Comparison of ENCODE assay signal across 1 cellular context in the genomic region with DNA sequence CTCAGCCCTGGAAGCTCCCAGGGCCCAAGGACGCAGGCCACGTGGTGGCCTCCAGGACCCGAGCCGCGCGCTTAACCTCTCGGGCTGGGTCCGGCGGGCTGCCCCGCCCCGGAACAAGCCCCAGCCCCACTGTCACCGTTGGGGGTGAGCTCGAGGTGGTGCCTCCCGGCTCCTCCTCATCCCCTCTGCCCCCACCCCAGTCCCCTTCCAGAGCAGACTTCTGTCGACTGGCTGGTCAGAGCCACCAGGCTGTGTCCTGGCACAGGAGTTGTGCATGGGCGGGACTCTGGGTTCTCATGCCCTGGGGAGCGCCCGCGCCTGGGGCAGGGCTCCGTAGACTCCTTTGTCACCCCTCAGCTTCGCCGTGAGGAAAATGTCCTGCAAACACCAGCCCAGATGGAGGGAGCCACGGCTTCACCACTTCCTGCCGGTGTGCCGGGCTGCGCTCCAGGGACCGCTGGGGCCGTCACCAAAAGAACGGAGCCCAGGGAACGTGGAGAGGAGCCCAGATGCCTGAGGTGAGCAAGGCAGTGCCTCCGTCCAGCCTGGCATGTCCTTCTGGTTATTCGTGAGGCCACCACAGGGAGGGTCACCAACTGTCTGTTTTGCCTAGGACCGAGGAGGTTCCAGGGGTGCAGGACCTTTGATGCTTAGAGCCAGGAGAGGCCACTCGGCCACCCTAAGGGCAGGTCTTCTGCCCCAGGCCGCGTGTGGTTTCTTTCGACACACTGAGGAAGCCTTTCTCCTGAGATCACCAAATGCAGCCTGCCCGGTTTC.
A peak's percentile ranks its signal among the peaks of the same experiment; 100 is the strongest.
TF ChIP-seq lines count a peak whose summit lies in the region.

No MANE protein-coding gene starts in this region.

TF ChIP-seq in HepG2, 621 proteins besides CTCF, POLR2A, EP300 and RAD21 (continued from another document and continues in another):
- TF ChIP-seq, protein P1, sequence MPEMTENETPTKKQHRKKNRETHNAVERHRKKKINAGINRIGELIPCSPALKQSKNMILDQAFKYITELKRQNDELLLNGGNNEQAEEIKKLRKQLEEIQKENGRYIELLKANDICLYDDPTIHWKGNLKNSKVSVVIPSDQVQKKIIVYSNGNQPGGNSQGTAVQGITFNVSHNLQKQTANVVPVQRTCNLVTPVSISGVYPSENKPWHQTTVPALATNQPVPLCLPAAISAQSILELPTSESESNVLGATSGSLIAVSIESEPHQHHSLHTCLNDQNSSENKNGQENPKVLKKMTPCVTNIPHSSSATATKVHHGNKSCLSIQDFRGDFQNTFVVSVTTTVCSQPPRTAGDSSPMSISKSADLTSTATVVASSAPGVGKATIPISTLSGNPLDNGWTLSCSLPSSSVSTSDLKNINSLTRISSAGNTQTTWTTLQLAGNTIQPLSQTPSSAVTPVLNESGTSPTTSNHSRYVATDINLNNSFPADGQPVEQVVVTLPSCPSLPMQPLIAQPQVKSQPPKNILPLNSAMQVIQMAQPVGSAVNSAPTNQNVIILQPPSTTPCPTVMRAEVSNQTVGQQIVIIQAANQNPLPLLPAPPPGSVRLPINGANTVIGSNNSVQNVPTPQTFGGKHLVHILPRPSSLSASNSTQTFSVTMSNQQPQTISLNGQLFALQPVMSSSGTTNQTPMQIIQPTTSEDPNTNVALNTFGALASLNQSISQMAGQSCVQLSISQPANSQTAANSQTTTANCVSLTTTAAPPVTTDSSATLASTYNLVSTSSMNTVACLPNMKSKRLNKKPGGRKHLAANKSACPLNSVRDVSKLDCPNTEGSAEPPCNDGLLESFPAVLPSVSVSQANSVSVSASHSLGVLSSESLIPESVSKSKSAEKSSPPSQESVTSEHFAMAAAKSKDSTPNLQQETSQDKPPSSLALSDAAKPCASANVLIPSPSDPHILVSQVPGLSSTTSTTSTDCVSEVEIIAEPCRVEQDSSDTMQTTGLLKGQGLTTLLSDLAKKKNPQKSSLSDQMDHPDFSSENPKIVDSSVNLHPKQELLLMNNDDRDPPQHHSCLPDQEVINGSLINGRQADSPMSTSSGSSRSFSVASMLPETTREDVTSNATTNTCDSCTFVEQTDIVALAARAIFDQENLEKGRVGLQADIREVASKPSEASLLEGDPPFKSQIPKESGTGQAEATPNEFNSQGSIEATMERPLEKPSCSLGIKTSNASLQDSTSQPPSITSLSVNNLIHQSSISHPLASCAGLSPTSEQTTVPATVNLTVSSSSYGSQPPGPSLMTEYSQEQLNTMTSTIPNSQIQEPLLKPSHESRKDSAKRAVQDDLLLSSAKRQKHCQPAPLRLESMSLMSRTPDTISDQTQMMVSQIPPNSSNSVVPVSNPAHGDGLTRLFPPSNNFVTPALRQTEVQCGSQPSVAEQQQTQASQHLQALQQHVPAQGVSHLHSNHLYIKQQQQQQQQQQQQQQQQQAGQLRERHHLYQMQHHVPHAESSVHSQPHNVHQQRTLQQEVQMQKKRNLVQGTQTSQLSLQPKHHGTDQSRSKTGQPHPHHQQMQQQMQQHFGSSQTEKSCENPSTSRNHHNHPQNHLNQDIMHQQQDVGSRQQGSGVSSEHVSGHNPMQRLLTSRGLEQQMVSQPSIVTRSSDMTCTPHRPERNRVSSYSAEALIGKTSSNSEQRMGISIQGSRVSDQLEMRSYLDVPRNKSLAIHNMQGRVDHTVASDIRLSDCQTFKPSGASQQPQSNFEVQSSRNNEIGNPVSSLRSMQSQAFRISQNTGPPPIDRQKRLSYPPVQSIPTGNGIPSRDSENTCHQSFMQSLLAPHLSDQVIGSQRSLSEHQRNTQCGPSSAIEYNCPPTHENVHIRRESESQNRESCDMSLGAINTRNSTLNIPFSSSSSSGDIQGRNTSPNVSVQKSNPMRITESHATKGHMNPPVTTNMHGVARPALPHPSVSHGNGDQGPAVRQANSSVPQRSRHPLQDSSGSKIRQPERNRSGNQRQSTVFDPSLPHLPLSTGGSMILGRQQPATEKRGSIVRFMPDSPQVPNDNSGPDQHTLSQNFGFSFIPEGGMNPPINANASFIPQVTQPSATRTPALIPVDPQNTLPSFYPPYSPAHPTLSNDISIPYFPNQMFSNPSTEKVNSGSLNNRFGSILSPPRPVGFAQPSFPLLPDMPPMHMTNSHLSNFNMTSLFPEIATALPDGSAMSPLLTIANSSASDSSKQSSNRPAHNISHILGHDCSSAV (CRISPR knock-in tag; IDR thresholded peaks at IDR 0.05; ENCODE audit: borderline replicate concordance) = no peak
- TF ChIP-seq STAG1 (CRISPR knock-in tag; IDR thresholded peaks at IDR 0.05) (no peak), ZNF7 (CRISPR knock-in tag; IDR thresholded peaks at IDR 0.05) (no peak), ZNF33A (CRISPR knock-in tag; IDR thresholded peaks at IDR 0.05; ENCODE audit: borderline replicate concordance) (no peak), SCMH1 (CRISPR knock-in tag; IDR thresholded peaks at IDR 0.05; ENCODE audit: borderline replicate concordance) (no peak), CENPX (CRISPR knock-in tag; IDR thresholded peaks at IDR 0.05) (no peak), ZNF878 (CRISPR knock-in tag; IDR thresholded peaks at IDR 0.05) (0 out of 2 replicates have a peak, but pooled peaks have one; percentile 5), TCF12 (IDR thresholded peaks at IDR 0.05) (no peak), TCF12 (CRISPR knock-in tag; IDR thresholded peaks at IDR 0.05) (0 out of 2 replicates have a peak, but pooled peaks have one; percentile 6), HNRNPUL1 (IDR thresholded peaks at IDR 0.05; ENCODE audit: low read depth, low read length) (no peak), NFKBIZ (CRISPR knock-in tag; IDR thresholded peaks at IDR 0.05) (no peak), ZNF598 (CRISPR knock-in tag; IDR thresholded peaks at IDR 0.05; ENCODE audit: borderline replicate concordance) (no peak), SMARCE1 (IDR thresholded peaks at IDR 0.05; ENCODE audit: borderline replicate concordance) (no peak), NR1H2 (CRISPR knock-in tag; IDR thresholded peaks at IDR 0.05; ENCODE audit: borderline replicate concordance, low read depth) (no peak), HNF4G (IDR thresholded peaks at IDR 0.05; ENCODE audit: borderline replicate concordance, low read depth, low read length) (no peak; the same call in 1 of the 2 replicates), HNF4G (CRISPR knock-in tag; IDR thresholded peaks at IDR 0.05; ENCODE audit: borderline replicate concordance, low read depth) (no peak), PHF21A (CRISPR knock-in tag; IDR thresholded peaks at IDR 0.05) (peak; percentile 45; the same call in 1 of the 2 replicates), ZNF124 (CRISPR knock-in tag; IDR thresholded peaks at IDR 0.05) (no peak), ZNF343 (CRISPR knock-in tag; IDR thresholded peaks at IDR 0.05) (0 out of 2 replicates have a peak, but pooled peaks have one; percentile 53), RFX1 (IDR thresholded peaks at IDR 0.05) (no peak), ZNF772 (CRISPR knock-in tag; IDR thresholded peaks at IDR 0.05) (no peak), ZNF10 (CRISPR knock-in tag; IDR thresholded peaks at IDR 0.05; ENCODE audit: borderline replicate concordance, low read depth) (0 out of 2 replicates have a peak, but pooled peaks have one; percentile 72), TSC22D2 (CRISPR knock-in tag; IDR thresholded peaks at IDR 0.05; ENCODE audit: borderline replicate concordance) (no peak), ZNF383 (CRISPR knock-in tag; IDR thresholded peaks at IDR 0.05; ENCODE audit: borderline replicate concordance) (no peak), MXI1 (IDR thresholded peaks at IDR 0.05; ENCODE audit: borderline replicate concordance, low read depth, low read length) (peak; percentile 84; the same call in 1 of the 3 replicates), EEA1 (CRISPR knock-in tag; IDR thresholded peaks at IDR 0.05; ENCODE audit: borderline replicate concordance) (no peak), STAT5B (CRISPR knock-in tag; IDR thresholded peaks at IDR 0.05) (no peak), ZBTB7A (CRISPR knock-in tag; IDR thresholded peaks at IDR 0.05) (peak; percentile 74; the same call in 1 of the 2 replicates), ZNF333 (CRISPR knock-in tag; IDR thresholded peaks at IDR 0.05; ENCODE audit: borderline replicate concordance) (no peak; the same call in 1 of the 2 replicates), ZSCAN22 (CRISPR knock-in tag; IDR thresholded peaks at IDR 0.05) (peak; percentile 59; the same call in 1 of the 2 replicates), NFIB (CRISPR knock-in tag; IDR thresholded peaks at IDR 0.05; ENCODE audit: borderline replicate concordance) (no peak), RNF2 (conservative IDR thresholded peaks at IDR 0.05; ENCODE audit: low read depth) (no peak)
- TF ChIP-seq, protein P2, sequence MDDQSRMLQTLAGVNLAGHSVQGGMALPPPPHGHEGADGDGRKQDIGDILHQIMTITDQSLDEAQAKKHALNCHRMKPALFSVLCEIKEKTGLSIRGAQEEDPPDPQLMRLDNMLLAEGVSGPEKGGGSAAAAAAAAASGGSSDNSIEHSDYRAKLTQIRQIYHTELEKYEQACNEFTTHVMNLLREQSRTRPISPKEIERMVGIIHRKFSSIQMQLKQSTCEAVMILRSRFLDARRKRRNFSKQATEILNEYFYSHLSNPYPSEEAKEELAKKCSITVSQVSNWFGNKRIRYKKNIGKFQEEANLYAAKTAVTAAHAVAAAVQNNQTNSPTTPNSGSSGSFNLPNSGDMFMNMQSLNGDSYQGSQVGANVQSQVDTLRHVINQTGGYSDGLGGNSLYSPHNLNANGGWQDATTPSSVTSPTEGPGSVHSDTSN (CRISPR knock-in tag; IDR thresholded peaks at IDR 0.05; ENCODE audit: borderline replicate concordance) = no peak
- TF ChIP-seq, protein P3, sequence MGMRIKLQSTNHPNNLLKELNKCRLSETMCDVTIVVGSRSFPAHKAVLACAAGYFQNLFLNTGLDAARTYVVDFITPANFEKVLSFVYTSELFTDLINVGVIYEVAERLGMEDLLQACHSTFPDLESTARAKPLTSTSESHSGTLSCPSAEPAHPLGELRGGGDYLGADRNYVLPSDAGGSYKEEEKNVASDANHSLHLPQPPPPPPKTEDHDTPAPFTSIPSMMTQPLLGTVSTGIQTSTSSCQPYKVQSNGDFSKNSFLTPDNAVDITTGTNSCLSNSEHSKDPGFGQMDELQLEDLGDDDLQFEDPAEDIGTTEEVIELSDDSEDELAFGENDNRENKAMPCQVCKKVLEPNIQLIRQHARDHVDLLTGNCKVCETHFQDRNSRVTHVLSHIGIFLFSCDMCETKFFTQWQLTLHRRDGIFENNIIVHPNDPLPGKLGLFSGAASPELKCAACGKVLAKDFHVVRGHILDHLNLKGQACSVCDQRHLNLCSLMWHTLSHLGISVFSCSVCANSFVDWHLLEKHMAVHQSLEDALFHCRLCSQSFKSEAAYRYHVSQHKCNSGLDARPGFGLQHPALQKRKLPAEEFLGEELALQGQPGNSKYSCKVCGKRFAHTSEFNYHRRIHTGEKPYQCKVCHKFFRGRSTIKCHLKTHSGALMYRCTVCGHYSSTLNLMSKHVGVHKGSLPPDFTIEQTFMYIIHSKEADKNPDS (CRISPR knock-in tag; IDR thresholded peaks at IDR 0.05) = no peak
- TF ChIP-seq, protein P4, sequence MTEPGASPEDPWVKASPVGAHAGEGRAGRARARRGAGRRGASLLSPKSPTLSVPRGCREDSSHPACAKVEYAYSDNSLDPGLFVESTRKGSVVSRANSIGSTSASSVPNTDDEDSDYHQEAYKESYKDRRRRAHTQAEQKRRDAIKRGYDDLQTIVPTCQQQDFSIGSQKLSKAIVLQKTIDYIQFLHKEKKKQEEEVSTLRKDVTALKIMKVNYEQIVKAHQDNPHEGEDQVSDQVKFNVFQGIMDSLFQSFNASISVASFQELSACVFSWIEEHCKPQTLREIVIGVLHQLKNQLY (CRISPR knock-in tag; IDR thresholded peaks at IDR 0.05) = 0 out of 2 replicates have a peak, but pooled peaks have one; percentile 25
- TF ChIP-seq, protein P5, sequence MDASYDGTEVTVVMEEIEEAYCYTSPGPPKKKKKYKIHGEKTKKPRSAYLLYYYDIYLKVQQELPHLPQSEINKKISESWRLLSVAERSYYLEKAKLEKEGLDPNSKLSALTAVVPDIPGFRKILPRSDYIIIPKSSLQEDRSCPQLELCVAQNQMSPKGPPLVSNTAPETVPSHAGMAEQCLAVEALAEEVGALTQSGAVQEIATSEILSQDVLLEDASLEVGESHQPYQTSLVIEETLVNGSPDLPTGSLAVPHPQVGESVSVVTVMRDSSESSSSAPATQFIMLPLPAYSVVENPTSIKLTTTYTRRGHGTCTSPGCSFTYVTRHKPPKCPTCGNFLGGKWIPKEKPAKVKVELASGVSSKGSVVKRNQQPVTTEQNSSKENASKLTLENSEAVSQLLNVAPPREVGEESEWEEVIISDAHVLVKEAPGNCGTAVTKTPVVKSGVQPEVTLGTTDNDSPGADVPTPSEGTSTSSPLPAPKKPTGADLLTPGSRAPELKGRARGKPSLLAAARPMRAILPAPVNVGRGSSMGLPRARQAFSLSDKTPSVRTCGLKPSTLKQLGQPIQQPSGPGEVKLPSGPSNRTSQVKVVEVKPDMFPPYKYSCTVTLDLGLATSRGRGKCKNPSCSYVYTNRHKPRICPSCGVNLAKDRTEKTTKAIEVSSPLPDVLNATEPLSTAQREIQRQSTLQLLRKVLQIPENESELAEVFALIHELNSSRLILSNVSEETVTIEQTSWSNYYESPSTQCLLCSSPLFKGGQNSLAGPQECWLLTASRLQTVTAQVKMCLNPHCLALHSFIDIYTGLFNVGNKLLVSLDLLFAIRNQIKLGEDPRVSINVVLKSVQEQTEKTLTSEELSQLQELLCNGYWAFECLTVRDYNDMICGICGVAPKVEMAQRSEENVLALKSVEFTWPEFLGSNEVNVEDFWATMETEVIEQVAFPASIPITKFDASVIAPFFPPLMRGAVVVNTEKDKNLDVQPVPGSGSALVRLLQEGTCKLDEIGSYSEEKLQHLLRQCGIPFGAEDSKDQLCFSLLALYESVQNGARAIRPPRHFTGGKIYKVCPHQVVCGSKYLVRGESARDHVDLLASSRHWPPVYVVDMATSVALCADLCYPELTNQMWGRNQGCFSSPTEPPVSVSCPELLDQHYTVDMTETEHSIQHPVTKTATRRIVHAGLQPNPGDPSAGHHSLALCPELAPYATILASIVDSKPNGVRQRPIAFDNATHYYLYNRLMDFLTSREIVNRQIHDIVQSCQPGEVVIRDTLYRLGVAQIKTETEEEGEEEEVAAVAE (CRISPR knock-in tag; IDR thresholded peaks at IDR 0.05; ENCODE audit: borderline replicate concordance) = no peak
- TF ChIP-seq, protein P6, sequence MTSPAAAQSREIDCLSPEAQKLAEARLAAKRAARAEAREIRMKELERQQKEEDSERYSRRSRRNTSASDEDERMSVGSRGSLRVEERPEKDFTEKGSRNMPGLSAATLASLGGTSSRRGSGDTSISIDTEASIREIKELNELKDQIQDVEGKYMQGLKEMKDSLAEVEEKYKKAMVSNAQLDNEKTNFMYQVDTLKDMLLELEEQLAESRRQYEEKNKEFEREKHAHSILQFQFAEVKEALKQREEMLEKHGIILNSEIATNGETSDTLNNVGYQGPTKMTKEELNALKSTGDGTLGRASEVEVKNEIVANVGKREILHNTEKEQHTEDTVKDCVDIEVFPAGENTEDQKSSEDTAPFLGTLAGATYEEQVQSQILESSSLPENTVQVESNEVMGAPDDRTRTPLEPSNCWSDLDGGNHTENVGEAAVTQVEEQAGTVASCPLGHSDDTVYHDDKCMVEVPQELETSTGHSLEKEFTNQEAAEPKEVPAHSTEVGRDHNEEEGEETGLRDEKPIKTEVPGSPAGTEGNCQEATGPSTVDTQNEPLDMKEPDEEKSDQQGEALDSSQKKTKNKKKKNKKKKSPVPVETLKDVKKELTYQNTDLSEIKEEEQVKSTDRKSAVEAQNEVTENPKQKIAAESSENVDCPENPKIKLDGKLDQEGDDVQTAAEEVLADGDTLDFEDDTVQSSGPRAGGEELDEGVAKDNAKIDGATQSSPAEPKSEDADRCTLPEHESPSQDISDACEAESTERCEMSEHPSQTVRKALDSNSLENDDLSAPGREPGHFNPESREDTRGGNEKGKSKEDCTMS (CRISPR knock-in tag; conservative IDR thresholded peaks at IDR 0.05) = no peak
- TF ChIP-seq, protein P7, sequence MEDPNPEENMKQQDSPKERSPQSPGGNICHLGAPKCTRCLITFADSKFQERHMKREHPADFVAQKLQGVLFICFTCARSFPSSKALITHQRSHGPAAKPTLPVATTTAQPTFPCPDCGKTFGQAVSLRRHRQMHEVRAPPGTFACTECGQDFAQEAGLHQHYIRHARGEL (CRISPR knock-in tag; IDR thresholded peaks at IDR 0.05) = no peak
